ENCODE assay signal across 10 cellular contexts in genomic region chr2:165357758-165358157, GRCh38.
A peak's percentile ranks its signal among the peaks of the same experiment; 100 is the strongest.
DNase-seq lines count a peak whose midpoint lies in the region; ATAC-seq and TF ChIP-seq lines count a peak whose summit lies in the region.
"Had no signal": no experiment of that assay in that cellular context is flagged by ENCODE, and none has a peak within 500 bp of the region (broad histone marks: within the 10 kb centered on the region; RNA-seq: fewer than 3 reads in every experiment).

No MANE protein-coding gene starts in this region.

- H3K36me3 Mint-ChIP-seq in naive thymus-derived CD8-positive, alpha-beta T cell = no peaks in the 10 kb centered on the region

- no peak overlapping the region for H3K4me3 Mint-ChIP-seq in naive thymus-derived CD8-positive, alpha-beta T cell
- H3K4me3 Mint-ChIP-seq: activated naive CD4-positive, alpha-beta T cell treated with anti-CD3 and anti-CD28 coated beads for 36 hours had no signal

- peak; percentile 2 for DNase-seq in COLO829 (ENCODE audit: low spot score)
- DNase-seq in HT1080 (ENCODE audit: low read depth) = peak; percentile 51
- peak; percentile 70 for DNase-seq in fibroblast of gingiva (ENCODE audit: low read depth)
- DNase-seq in ureter (ENCODE audit: low spot score) = no peak
- no peak for DNase-seq in stimulated activated CD4-positive, alpha-beta T cell treated with anti-CD3 and anti-CD28 coated beads, Interleukin-4, amount 100 ng/mL, for 1 hour
- DNase-seq in naive thymus-derived CD8-positive, alpha-beta T cell = no peak
- DNase-seq in upper lobe of left lung = no peak
- DNase-seq: activated naive CD4-positive, alpha-beta T cell treated with anti-CD3 and anti-CD28 coated beads for 36 hours; NCI-H2081 treated with DMSO at 0.1 percent for 48 hours had no signal

- H3K4me1 Mint-ChIP-seq in naive thymus-derived CD8-positive, alpha-beta T cell = no peaks in the 10 kb centered on the region

- H3K4me3 ChIP-seq in upper lobe of left lung = no peak overlapping the region

- TF ChIP-seq CTCF in upper lobe of left lung (IDR thresholded peaks at IDR 0.05) = no peak

- no peak overlapping the region for H3K27ac Mint-ChIP-seq in naive thymus-derived CD8-positive, alpha-beta T cell
- H3K27ac Mint-ChIP-seq: activated naive CD4-positive, alpha-beta T cell treated with anti-CD3 and anti-CD28 coated beads for 36 hours had no signal

- H3K36me3 ChIP-seq in upper lobe of left lung = no peaks in the 10 kb centered on the region

- TF ChIP-seq POLR2A in upper lobe of left lung (IDR thresholded peaks at IDR 0.05) = no peak

- H3K4me1 ChIP-seq in upper lobe of left lung = no peaks in the 10 kb centered on the region

- 44 to 45% methylated on average over 2 of the region's 2 CpGs for WGBS in upper lobe of left lung, 2 donors

- POLR2A ChIA-PET in naive thymus-derived CD8-positive, alpha-beta T cell (lab: Charles Lee) = no interaction called here

- ATAC-seq in GM21529 (IDR thresholded peaks at IDR 0.05; ENCODE audit: unreplicated experiment) (peak; percentile 95), upper lobe of left lung (ENCODE audit: low FRiP score in 2 of 2) (no peak)
- no peak for ATAC-seq in naive thymus-derived CD8-positive, alpha-beta T cell

- H3K9me3 ChIP-seq in upper lobe of left lung = no peaks in the 10 kb centered on the region

- no peaks in the 10 kb centered on the region for H3K9me3 Mint-ChIP-seq in naive thymus-derived CD8-positive, alpha-beta T cell
- H3K9me3 Mint-ChIP-seq: activated naive CD4-positive, alpha-beta T cell treated with anti-CD3 and anti-CD28 coated beads for 36 hours had no signal

- TF ChIP-seq EP300 in upper lobe of left lung (IDR thresholded peaks at IDR 0.05) = no peak

- H3K27ac ChIP-seq in upper lobe of left lung = no peak overlapping the region

- H3K27me3 Mint-ChIP-seq in naive thymus-derived CD8-positive, alpha-beta T cell = peaks cover 0 to 2% (median 0%) of the 10 kb centered on the region in 5 donors

- H3K27me3 ChIP-seq in upper lobe of left lung = no peaks in the 10 kb centered on the region

Comparison
In these comparisons a context has a peak if more than half of its experiments do, and no peak if none do; other contexts are left out.
1. DNase-seq: peak in COLO829 (single experiment), HT1080 (single experiment) and fibroblast of gingiva (single experiment); none in ureter (single experiment), stimulated activated CD4-positive, alpha-beta T cell treated with anti-CD3 and anti-CD28 coated beads, Interleukin-4, amount 100 ng/mL, for 1 hour (single experiment), naive thymus-derived CD8-positive, alpha-beta T cell (0 of 10) and upper lobe of left lung (0 of 2).